10 cellular contexts compared by ENCODE assay signal in the genomic region with DNA sequence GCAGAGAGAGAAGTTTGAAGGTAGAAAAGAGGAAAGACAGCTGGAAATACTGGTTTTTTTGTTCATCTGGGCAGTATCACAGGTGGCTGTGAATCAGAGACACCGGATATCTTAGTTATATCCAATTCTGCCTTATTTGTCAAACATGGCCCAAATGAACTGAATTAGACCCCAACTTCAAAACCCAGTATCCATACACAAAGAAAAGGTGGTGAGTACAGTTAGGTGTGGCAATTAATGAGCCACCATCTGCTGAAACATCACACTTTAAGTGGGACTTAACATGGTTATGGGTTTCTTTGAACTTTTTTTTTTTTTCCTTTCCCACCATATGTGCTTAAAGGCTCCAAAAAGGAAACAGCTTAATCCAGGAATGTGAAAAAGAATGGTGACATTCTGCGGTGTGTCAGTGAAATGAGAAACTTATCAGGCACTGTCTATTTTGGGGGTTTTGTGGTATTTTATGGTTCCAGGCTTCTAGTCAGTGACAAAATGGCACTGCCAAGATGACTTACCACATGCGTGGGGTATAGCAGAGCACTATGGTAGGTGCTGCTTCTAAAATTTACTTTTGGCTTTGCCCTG. TPM values are rescaled to one million over a fixed set of nuclear protein-coding genes. Genes with fewer than 3 reads are reported as not detected.
"Had no signal": no experiment of that assay in that cellular context is flagged by ENCODE, and none has a peak within 500 bp of the region (broad histone marks: within the 10 kb centered on the region; RNA-seq: fewer than 3 reads in every experiment).

No MANE protein-coding gene starts in this region.

- H3K27ac Mint-ChIP-seq: activated CD4-positive, alpha-beta T cell treated with anti-CD3 and anti-CD28 coated beads, Interleukin-2, amount 10 ng/mL, durations not matched to agents 7 days and 5 days; activated naive CD4-positive, alpha-beta T cell treated with anti-CD3 and anti-CD28 coated beads for 36 hours had no signal

- ATAC-seq: gastroesophageal sphincter, left ventricle myocardium superior had no signal

- H3K9me3 Mint-ChIP-seq: activated CD4-positive, alpha-beta T cell treated with anti-CD3 and anti-CD28 coated beads, Interleukin-2, amount 10 ng/mL, durations not matched to agents 7 days and 5 days; activated naive CD4-positive, alpha-beta T cell treated with anti-CD3 and anti-CD28 coated beads for 36 hours had no signal

- H3K4me3 Mint-ChIP-seq: activated CD4-positive, alpha-beta T cell treated with anti-CD3 and anti-CD28 coated beads, Interleukin-2, amount 10 ng/mL, durations not matched to agents 7 days and 5 days; activated naive CD4-positive, alpha-beta T cell treated with anti-CD3 and anti-CD28 coated beads for 36 hours had no signal

- H3K9me3 ChIP-seq: gastroesophageal sphincter, neutrophil, transverse colon had no signal

- H3K4me3 ChIP-seq: gastroesophageal sphincter, transverse colon had no signal

- H3K27ac ChIP-seq: gastroesophageal sphincter, neutrophil, transverse colon had no signal

- H3K36me3 ChIP-seq: gastroesophageal sphincter, neutrophil, transverse colon had no signal

- DNase-seq: activated CD4-positive, alpha-beta T cell treated with anti-CD3 and anti-CD28 coated beads, Interleukin-2, amount 10 ng/mL, durations not matched to agents 7 days and 5 days; activated CD4-positive, CD25-positive, alpha-beta regulatory T cell; activated CD8-positive, alpha-beta memory T cell treated with anti-CD3 and anti-CD28 coated beads for 24 hours; activated naive CD4-positive, alpha-beta T cell treated with anti-CD3 and anti-CD28 coated beads for 36 hours; left ventricle myocardium superior; retina; transverse colon had no signal

RNA-seq across cellular contexts. Expression of a gene that starts 5.0 kb away (rescaled TPM):
- total RNA-seq: T-helper 2 cell treated with Interferon-gamma antibody and Interleukin-4, amounts not matched to agents 100 ng/mL and 5 ng/mL, for 36 hours had no signal
